8 cellular contexts compared by ENCODE assay signal in the genomic region with DNA sequence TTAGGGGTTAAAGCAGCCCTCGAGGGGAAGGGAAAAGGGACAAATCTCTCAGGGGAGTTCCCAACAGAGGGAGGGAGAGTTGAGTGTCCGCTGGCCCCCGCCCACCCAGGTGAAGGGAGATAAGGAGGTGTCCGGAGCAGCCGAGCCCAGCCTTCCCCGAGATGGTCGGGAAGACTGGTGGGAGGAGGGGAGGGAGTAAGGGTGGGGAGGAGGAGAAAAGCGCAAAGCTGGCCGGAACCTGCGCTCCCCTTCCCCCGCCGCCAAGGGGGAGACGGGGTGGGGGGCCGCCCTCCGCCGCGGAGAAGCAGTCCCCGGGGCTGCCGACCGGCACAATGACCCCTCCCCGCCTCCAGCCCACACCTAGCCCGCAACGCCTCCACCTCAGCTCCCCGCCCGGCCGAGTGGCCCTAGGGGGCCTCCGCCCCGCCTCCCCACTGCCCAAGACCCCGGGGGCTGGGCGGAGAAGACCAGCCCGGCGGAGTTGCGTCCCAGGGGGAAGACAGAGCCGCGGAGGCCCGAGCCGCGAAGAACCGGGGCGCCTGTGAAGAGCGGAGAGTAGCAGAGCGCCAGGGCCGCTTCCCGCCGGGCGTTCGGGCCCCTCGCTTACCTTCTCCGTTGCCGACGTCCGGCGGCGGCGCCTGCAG. TPM values are rescaled to one million over a fixed set of nuclear protein-coding genes. Genes with fewer than 3 reads are reported as not detected.
DNase-seq lines count a peak whose midpoint lies in the region; ATAC-seq, FAIRE-seq and TF ChIP-seq lines count a peak whose summit lies in the region.

No MANE protein-coding gene starts in this region.

- DNase-seq in ACHN: peak; percentile 41
- DNase-seq in activated naive CD4-positive, alpha-beta T cell (lab: John Stamatoyannopoulos, UW): peak in 3 of 4 experiments; percentile 22 to 48 (median 34)
- no peak for DNase-seq in Right ventricle myocardium inferior (ENCODE audit: missing footprints)
- peak in 5 of 6 donors; percentile 37 to 82 (median 61) for DNase-seq in pancreas
- peak; percentile 42 to 51 for DNase-seq in uterus

- no peak for FAIRE-seq in pancreas (lab: Jason Lieb, UNC)

- H3K36me3 ChIP-seq in OCI-LY3 (replicated peaks; ENCODE audit: low read depth, low read length): peaks cover 8% of the 10 kb centered on the region
- no peaks in the 10 kb centered on the region for H3K36me3 ChIP-seq in pancreas
- no peaks in the 10 kb centered on the region for H3K36me3 ChIP-seq in uterus

- no peak for TF ChIP-seq POLR2A in uterus (IDR thresholded peaks at IDR 0.05)

- H3K4me3 ChIP-seq in OCI-LY3 (ENCODE audit: low read length) (peak overlapping the region; percentile 88), pancreas (peak overlapping the region; percentile 78 to 99 (median 97)), uterus (peak overlapping the region; percentile 91 to 100)

- ATAC-seq in GM18520 (IDR thresholded peaks at IDR 0.05; ENCODE audit: unreplicated experiment) (peak; percentile 7), HG03103 (IDR thresholded peaks at IDR 0.05; ENCODE audit: low read depth, unreplicated experiment) (peak; percentile 6), Right ventricle myocardium inferior (peak; percentile 18), pancreas (peak; percentile 35 to 63 (median 38))

- WGBS in pancreas, 2 donors: 0% methylated on average over 41 to 55 of the region's 55 CpGs

- intact Hi-C loops in Right ventricle myocardium inferior (cut with DNase I): loop anchor here (2.0 kb wide), 1 partner anchor 175 kb away; the partner anchor contains the start of gene INTS4
- intact Hi-C loops in pancreas (cut with DNase I): no loop called here
- intact Hi-C loops in uterus (cut with DNase I; ENCODE audit: low total_unique reads): loop anchor here (5.0 kb wide), 1 partner anchor 177 kb away; no protein-coding TSS in a partner anchor

- peak overlapping the region; percentile 78 for H3K27ac ChIP-seq in OCI-LY3 (ENCODE audit: low read length)
- peak overlapping the region; percentile 76 to 96 (median 88) for H3K27ac ChIP-seq in pancreas
- H3K27ac ChIP-seq in uterus: peak overlapping the region; percentile 93 to 98

- peak overlapping the region; percentile 89 for H3K4me2 ChIP-seq in OCI-LY3 (ENCODE audit: low read length)

- no peaks in the 10 kb centered on the region for H3K9me3 ChIP-seq in OCI-LY3 (ENCODE audit: insufficient read depth, low read length)
- no peaks in the 10 kb centered on the region for H3K9me3 ChIP-seq in pancreas
- H3K9me3 ChIP-seq in uterus: no peaks in the 10 kb centered on the region

- H3K27me3 ChIP-seq in OCI-LY3 (ENCODE audit: low read depth, low read length) (no peaks in the 10 kb centered on the region), pancreas (no peaks in the 10 kb centered on the region), uterus (no peaks in the 10 kb centered on the region)

- TF ChIP-seq CTCF in OCI-LY3 (IDR thresholded peaks at IDR 0.05; ENCODE audit: low read depth, low read length) (no peak), pancreas (IDR thresholded peaks at IDR 0.05) (no peak), uterus (IDR thresholded peaks at IDR 0.05) (no peak)

- H3K79me2 ChIP-seq in OCI-LY3 (ENCODE audit: low read length): peaks cover 55% of the 10 kb centered on the region

- in situ Hi-C loops in ACHN (cut with HindIII; ENCODE audit: low pct_ligation_motif_present, low pct_unique_long_range_greater_than_20kb, low sequenced_read_pairs): no loop called here

- H2AFZ ChIP-seq in OCI-LY3 (ENCODE audit: low read depth, low read length): peak overlapping the region; percentile 48; the same call in 1 of the 2 replicates

- peak overlapping the region; percentile 85 for H3K9ac ChIP-seq in OCI-LY3 (ENCODE audit: low read length)

- peaks cover 40% of the 10 kb centered on the region for H4K20me1 ChIP-seq in OCI-LY3 (ENCODE audit: insufficient read depth, low read length)

- H3K4me1 ChIP-seq in OCI-LY3 (ENCODE audit: low read length) (peaks cover 3% of the 10 kb centered on the region; the same call in 1 of the 2 replicates), pancreas (peaks cover 9 to 22% (median 21%) of the 10 kb centered on the region in 3 donors), uterus (peaks cover 8 to 10% of the 10 kb centered on the region in 2 donors)

RNA-seq across cellular contexts. Expression of gene RSF1, which starts 0.5 kb away (rescaled TPM):
- 34.8 TPM for total RNA-seq in Right ventricle myocardium inferior
- total RNA-seq in pancreas: 10 to 100 TPM; 17.2 to 34.3 (median 24.3) TPM
- polyA plus RNA-seq in pancreas: 1 to 10 TPM; 5.6 to 8.4 TPM
- 100 to 1,000 TPM in 1 of 4 donors, 10 to 100 TPM in 3; 26.5 to 121 (median 82.3) TPM for total RNA-seq in uterus

RNA-seq across cellular contexts. Expression of gene AAMDC, which starts 0.9 kb away (rescaled TPM):
- total RNA-seq in Right ventricle myocardium inferior (139 TPM), pancreas (10 to 100 TPM in 5 of 6 donors, 1 to 10 TPM in 1; 9.0 to 17.8 (median 10.9) TPM), uterus (10 to 100 TPM; 10.9 to 31.5 (median 28.1) TPM)
- polyA plus RNA-seq in pancreas: 10 to 100 TPM; 26.0 to 43.6 TPM

Comparison
In these comparisons a context has a peak if more than half of its experiments do, and no peak if none do; other contexts are left out.
1. intact Hi-C loops: an anchor here in Right ventricle myocardium inferior (2.0 kb wide) and uterus (5.0 kb wide); none called in pancreas.